7 cellular contexts compared by ENCODE assay signal in genomic region chr12:14514154-14514842, GRCh38. TPM values are rescaled to one million over a fixed set of nuclear protein-coding genes. Genes with fewer than 3 reads are reported as not detected.
DNase-seq lines count a peak whose midpoint lies in the region; ATAC-seq and TF ChIP-seq lines count a peak whose summit lies in the region.

No MANE protein-coding gene starts in this region.

- no peaks in the 10 kb centered on the region for H3K9me3 ChIP-seq in liver (ENCODE audit: control insufficient read depth in 4 of 4, low read length in 3 of 4)

- peak overlapping the region in 3 of 5 experiments; percentile 3 to 41 (median 14) for H3K27ac Mint-ChIP-seq in brain

- TF ChIP-seq CTCF in brain (conservative IDR thresholded peaks at IDR 0.05): peak in 1 of 2 experiments; percentile 24
- TF ChIP-seq CTCF in liver (IDR thresholded peaks at IDR 0.05; ENCODE audit: low read depth, low read length, missing input control): peak; percentile 54

- H3K36me3 Mint-ChIP-seq in brain: no peaks in the 10 kb centered on the region

- H3K36me3 ChIP-seq in liver (ENCODE audit: control insufficient read depth in 4 of 4, insufficient read depth in 3 of 4, low read depth in 1 of 4, low read length in 3 of 4): peaks cover 0 to 2% (median 0%) of the 10 kb centered on the region in 4 donors

- H3K4me1 ChIP-seq in liver (ENCODE audit: control insufficient read depth in 4 of 4, insufficient read depth in 4 of 4, low read length in 3 of 4): no peaks in the 10 kb centered on the region

- no peak overlapping the region for H3K27ac ChIP-seq in liver (ENCODE audit: low read depth in 1 of 2, low read length in 2 of 2)

- peaks cover 0 to 7% (median 3%) of the 10 kb centered on the region in 5 experiments for H3K9me3 Mint-ChIP-seq in brain

- ATAC-seq in GM21515 (IDR thresholded peaks at IDR 0.05; ENCODE audit: unreplicated experiment) (peak; percentile 67), HG02970 (IDR thresholded peaks at IDR 0.05; ENCODE audit: low FRiP score, unreplicated experiment) (no peak)

- H3K27me3 Mint-ChIP-seq in brain: peaks cover 3% of the 10 kb centered on the region

- no peak overlapping the region for H3K4me3 Mint-ChIP-seq in brain

- peaks cover 5% of the 10 kb centered on the region for H3K4me1 Mint-ChIP-seq in brain

- peak; percentile 60 to 71 for TF ChIP-seq RAD21 in liver (IDR thresholded peaks at IDR 0.05)

- H3K27me3 ChIP-seq in liver (ENCODE audit: control insufficient read depth in 4 of 4, insufficient read depth in 4 of 4, low read length in 3 of 4): no peaks in the 10 kb centered on the region

- WGBS in liver: 54% methylated on average over 4 of the region's 4 CpGs

- no peak overlapping the region for H3K9ac ChIP-seq in liver (ENCODE audit: low read depth in 1 of 2, low read length in 2 of 2)

- H3K4me3 ChIP-seq in liver (ENCODE audit: low read depth in 1 of 3, low read length in 3 of 3): no peak overlapping the region

- DNase-seq in NCI-H2107 treated with DMSO at 0.1 percent for 48 hours (lab: John Stamatoyannopoulos, UW; ENCODE audit: unreplicated experiment) (peak; percentile 48), cerebellar cortex (ENCODE audit: low spot score) (no peak), superior temporal gyrus (ENCODE audit: extremely low spot score) (no peak)

TF ChIP-seq in liver, 16 proteins besides CTCF, POLR2A, EP300 and RAD21:
- TF ChIP-seq RXRA (IDR thresholded peaks at IDR 0.05): no peak
- TF ChIP-seq FOXA2 (IDR thresholded peaks at IDR 0.05): no peak
- no peak for TF ChIP-seq YY1 (IDR thresholded peaks at IDR 0.05)

RNA-seq across cellular contexts. Expression of gene PLBD1, which starts 53.4 kb away (rescaled TPM):
- polyA plus RNA-seq in brain (ENCODE audit: insufficient read depth, low read depth, low replicate concordance) (0.98 TPM), liver (1 to 10 TPM; 1.4 to 4.5 TPM)
- total RNA-seq in liver: 1 to 10 TPM; 3.8 to 7.5 TPM
